ENCODE assay signal across 9 cellular contexts in genomic region chr11:45239733-45240132, GRCh38. TPM values are rescaled to one million over a fixed set of nuclear protein-coding genes. Genes with fewer than 3 reads are reported as not detected.
"Had no signal": no experiment of that assay in that cellular context is flagged by ENCODE, and none has a peak within 500 bp of the region (broad histone marks: within the 10 kb centered on the region; RNA-seq: fewer than 3 reads in every experiment).

No MANE protein-coding gene starts in this region.

- H3K4me3 ChIP-seq: GM12878 had no signal

- ATAC-seq: GM12878 had no signal

- FAIRE-seq: G401.6, GM12878, GM12891, GM12892, GM18507, GM19239 had no signal

- DNase-seq: GDM1, GF-D8 had no signal

RNA-seq across cellular contexts. Expression of gene SYT13, which starts 46.4 kb away (rescaled TPM):
- total RNA-seq: G401, GM12878 had no signal
- polyA plus RNA-seq: GM12878 had no signal
